ENCODE assay signal across 8 cellular contexts in the genomic region with DNA sequence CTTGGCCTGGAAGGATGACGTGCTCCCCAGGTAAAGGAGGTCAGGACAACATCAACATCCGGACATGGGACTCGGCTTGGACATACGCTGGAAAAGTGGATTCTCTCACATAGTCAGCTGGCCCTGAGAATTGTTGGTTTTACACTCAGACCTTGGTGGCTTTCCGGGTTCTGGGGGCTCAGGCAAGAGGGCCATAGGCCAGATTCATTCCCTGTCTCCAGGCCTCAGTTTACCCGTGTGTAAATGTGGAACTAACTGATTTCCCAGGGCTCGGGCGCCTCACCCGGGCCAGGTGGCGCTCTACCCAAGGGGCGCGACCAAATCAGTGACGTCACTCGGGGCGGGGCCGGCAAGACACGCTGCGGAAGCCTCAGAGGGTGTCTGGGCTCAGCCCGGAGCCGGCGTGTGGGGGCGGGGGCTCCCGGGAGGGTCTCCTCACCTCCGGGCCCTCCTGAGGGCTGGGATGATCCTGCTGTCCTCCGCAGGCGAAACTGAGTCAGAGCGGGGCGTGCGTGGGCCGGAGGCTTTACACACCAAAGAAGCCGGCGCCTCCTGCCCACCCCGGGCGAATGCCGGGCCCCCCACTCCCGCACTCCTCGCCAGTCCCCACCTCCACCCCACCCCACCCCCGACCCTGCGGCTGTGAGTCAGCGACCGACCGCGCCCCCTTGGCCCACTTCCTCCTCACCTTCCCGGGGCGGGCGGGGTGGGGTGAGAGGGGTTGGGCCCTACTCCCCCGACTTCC. TPM values are rescaled to one million over a fixed set of nuclear protein-coding genes. Genes with fewer than 3 reads are reported as not detected.
A peak's percentile ranks its signal among the peaks of the same experiment; 100 is the strongest.
DNase-seq lines count a peak whose midpoint lies in the region; ATAC-seq and TF ChIP-seq lines count a peak whose summit lies in the region.

No MANE protein-coding gene starts in this region.

- CTCF ChIA-PET in Caco-2 (lab: Charles Lee): no interaction called here

- no peaks in the 10 kb centered on the region for H3K27me3 Mint-ChIP-seq in Caco-2 (ENCODE audit: insufficient read depth, unreplicated experiment)

- peak; percentile 96 to 98 for DNase-seq in Caco-2
- DNase-seq in HT1080 (ENCODE audit: low read depth): peak; percentile 87
- peak; percentile 98 for DNase-seq in NK-92 treated with Interleukin-12 subunit alpha and Interleukin-12 subunit beta, amount 100 ng/mL, for 24 hours (lab: John Stamatoyannopoulos, UW)
- DNase-seq in activated CD8-positive, alpha-beta memory T cell treated with anti-CD3 and anti-CD28 coated beads for 48 hours (ENCODE audit: low read depth in 2 of 3, low spot score in 2 of 3): peak; percentile 97 to 99 (median 99)
- peak; percentile 99 for DNase-seq in stimulated activated CD8-positive, alpha-beta memory T cell treated with anti-CD3 and anti-CD28 coated beads, Interleukin-15, amount 100 ng/mL, for 24 hours (ENCODE audit: low read depth)

- peak; percentile 45 for ATAC-seq in GM21367 (IDR thresholded peaks at IDR 0.05; ENCODE audit: unreplicated experiment)

- peak overlapping the region; percentile 75 for H3K27ac ChIP-seq in mesodermal cell (ENCODE audit: low read depth, low read length, severe bottlenecking)

- peak overlapping the region; percentile 80 for H3K4me3 ChIP-seq in Caco-2 (ENCODE audit: low read depth, low read length)
- peak overlapping the region; percentile 62 for H3K4me3 ChIP-seq in endocrine pancreas (ENCODE audit: control insufficient read depth, insufficient read depth, low read length)
- H3K4me3 ChIP-seq in mesodermal cell (ENCODE audit: extremely low read depth, insufficient read depth, low read length, poor library complexity, severe bottlenecking): peak overlapping the region; percentile 98

- WGBS in mesodermal cell (ENCODE audit: insufficient coverage in 2 of 2), 2 experiments: 7 to 11% methylated on average over 26 of the region's 47 CpGs

- peaks cover 12% of the 10 kb centered on the region for H3K4me1 Mint-ChIP-seq in Caco-2 (ENCODE audit: low read depth, unreplicated experiment)

- POLR2A ChIA-PET in Caco-2 (lab: Charles Lee): no interaction called here

- no peaks in the 10 kb centered on the region for H3K9me3 ChIP-seq in Caco-2
- H3K9me3 ChIP-seq in endocrine pancreas (ENCODE audit: control insufficient read depth, low read length): no peaks in the 10 kb centered on the region
- H3K9me3 ChIP-seq in mesodermal cell (ENCODE audit: control insufficient read depth, low read length): no peaks in the 10 kb centered on the region

- BruUV-seq in Caco-2 (replicated peaks; lab: Mats Ljungman, UMichigan): TSS peak; percentile 60

- intact Hi-C loops in Caco-2 (cut with micrococcal nuclease; ENCODE audit: unreplicated experiment): loop anchor here (1.0 to 2.0 kb wide), 2 partner anchors 9 to 14 kb away; a partner anchor contains a TSS

- H3K4me1 ChIP-seq in Caco-2: peaks cover 11% of the 10 kb centered on the region
- H3K4me1 ChIP-seq in endocrine pancreas (ENCODE audit: control insufficient read depth, insufficient read depth, low read length): no peaks in the 10 kb centered on the region
- peaks cover 12% of the 10 kb centered on the region for H3K4me1 ChIP-seq in mesodermal cell (ENCODE audit: control insufficient read depth, insufficient read depth, low read length, poor library complexity, severe bottlenecking)

- H3K9me3 Mint-ChIP-seq in Caco-2 (ENCODE audit: unreplicated experiment): no peaks in the 10 kb centered on the region

- H3K36me3 ChIP-seq in Caco-2 (ENCODE audit: control insufficient read depth, insufficient read depth, low read length) (no peaks in the 10 kb centered on the region), endocrine pancreas (ENCODE audit: control insufficient read depth, insufficient read depth, low read length) (no peaks in the 10 kb centered on the region), mesodermal cell (ENCODE audit: control insufficient read depth, insufficient read depth, low read length) (peaks cover 20% of the 10 kb centered on the region)

- peak; percentile 39 to 77 for TF ChIP-seq CTCF in Caco-2 (IDR thresholded peaks at IDR 0.05; ENCODE audit: insufficient read depth in 1 of 2, low read depth in 1 of 2, low read length in 1 of 2, severe bottlenecking in 1 of 2, unreplicated experiment in 1 of 2)

- H3K27ac Mint-ChIP-seq in Caco-2 (ENCODE audit: unreplicated experiment): peak overlapping the region; percentile 74

- peak overlapping the region; percentile 91 for H3K4me3 Mint-ChIP-seq in Caco-2 (ENCODE audit: unreplicated experiment)

- H3K9ac ChIP-seq in endocrine pancreas (ENCODE audit: control insufficient read depth, insufficient read depth, low read length): peak overlapping the region; percentile 69

- peaks cover 30% of the 10 kb centered on the region for H3K36me3 Mint-ChIP-seq in Caco-2 (ENCODE audit: insufficient read depth, unreplicated experiment)

- no peaks in the 10 kb centered on the region for H3K27me3 ChIP-seq in Caco-2 (replicated peaks; ENCODE audit: control insufficient read depth, insufficient read depth, low read length)
- H3K27me3 ChIP-seq in endocrine pancreas (ENCODE audit: control insufficient read depth, insufficient read depth, low read length): no peaks in the 10 kb centered on the region

RNA-seq across cellular contexts. Expression of a gene that starts 0.9 kb away (rescaled TPM):
- total RNA-seq in Caco-2 (2022): 72.4 and 83.1 TPM in 2 replicates
- total RNA-seq in HT1080 (2014; rRNA removed; shearing (Covaris generic)): 248 and 269 TPM in 2 replicates
- 111 and 186 TPM in 2 replicates for polyA plus RNA-seq in HT1080 (2015; cell fraction: cytosol; rRNA removed)
- 87.4 and 204 TPM in 2 replicates for polyA plus RNA-seq in HT1080 (2015; cell fraction: nucleus; rRNA removed)
- polyA plus RNA-seq in mesodermal cell (2013, experiment 1 of 2): 126 TPM
- 106 TPM for polyA plus RNA-seq in mesodermal cell (2013, experiment 2 of 2)

RNA-seq across cellular contexts. Expression of a gene that starts 8.2 kb away (rescaled TPM):
- 1.2 and 2.8 TPM in 2 replicates for total RNA-seq in Caco-2 (2022)
- 0.34 and 2.9 TPM in 2 replicates for total RNA-seq in HT1080 (2014; rRNA removed; shearing (Covaris generic))
- polyA plus RNA-seq in HT1080 (2015; cell fraction: cytosol; rRNA removed): 0.75 and 1.3 TPM in 2 replicates
- 0.90 and 3.2 TPM in 2 replicates for polyA plus RNA-seq in HT1080 (2015; cell fraction: nucleus; rRNA removed)
- 1.8 TPM for polyA plus RNA-seq in mesodermal cell (2013, experiment 1 of 2)
- polyA plus RNA-seq in mesodermal cell (2013, experiment 2 of 2): 2.5 TPM

RNA-seq across cellular contexts. Expression of a gene that starts 9.6 kb away (rescaled TPM):
- 13.8 and 18.1 TPM in 2 replicates for total RNA-seq in Caco-2 (2022)
- total RNA-seq in HT1080 (2014; rRNA removed; shearing (Covaris generic)): 12.9 and 13.7 TPM in 2 replicates
- 5.7 and 10.1 TPM in 2 replicates for polyA plus RNA-seq in HT1080 (2015; cell fraction: cytosol; rRNA removed)
- polyA plus RNA-seq in HT1080 (2015; cell fraction: nucleus; rRNA removed): 5.8 TPM in 2 replicates
- 59.0 TPM for polyA plus RNA-seq in mesodermal cell (2013, experiment 1 of 2)
- polyA plus RNA-seq in mesodermal cell (2013, experiment 2 of 2): 55.5 TPM

RNA-seq across cellular contexts. Expression of a gene that starts 38.6 kb away (rescaled TPM):
- 6.4 TPM in 2 replicates for total RNA-seq in Caco-2 (2022)
- 0.30 and 0.53 TPM in 2 replicates for total RNA-seq in HT1080 (2014; rRNA removed; shearing (Covaris generic))
- polyA plus RNA-seq in HT1080 (2015; cell fraction: cytosol; rRNA removed): 0.26 TPM in 2 replicates
- polyA plus RNA-seq in HT1080 (2015; cell fraction: nucleus; rRNA removed): 0.83 and 5.8 TPM in 2 replicates
- 2.4 TPM for polyA plus RNA-seq in mesodermal cell (2013, experiment 1 of 2)
- polyA plus RNA-seq in mesodermal cell (2013, experiment 2 of 2): 3.2 TPM

Comparison
In these comparisons a context has a peak if more than half of its experiments do, and no peak if none do; other contexts are left out.
1. Peak in every context shown above with its lines: DNase-seq, ATAC-seq, H3K4me3 ChIP-seq and H3K27ac ChIP-seq.